ENCODE assay signal across 13 cellular contexts in the genomic region with DNA sequence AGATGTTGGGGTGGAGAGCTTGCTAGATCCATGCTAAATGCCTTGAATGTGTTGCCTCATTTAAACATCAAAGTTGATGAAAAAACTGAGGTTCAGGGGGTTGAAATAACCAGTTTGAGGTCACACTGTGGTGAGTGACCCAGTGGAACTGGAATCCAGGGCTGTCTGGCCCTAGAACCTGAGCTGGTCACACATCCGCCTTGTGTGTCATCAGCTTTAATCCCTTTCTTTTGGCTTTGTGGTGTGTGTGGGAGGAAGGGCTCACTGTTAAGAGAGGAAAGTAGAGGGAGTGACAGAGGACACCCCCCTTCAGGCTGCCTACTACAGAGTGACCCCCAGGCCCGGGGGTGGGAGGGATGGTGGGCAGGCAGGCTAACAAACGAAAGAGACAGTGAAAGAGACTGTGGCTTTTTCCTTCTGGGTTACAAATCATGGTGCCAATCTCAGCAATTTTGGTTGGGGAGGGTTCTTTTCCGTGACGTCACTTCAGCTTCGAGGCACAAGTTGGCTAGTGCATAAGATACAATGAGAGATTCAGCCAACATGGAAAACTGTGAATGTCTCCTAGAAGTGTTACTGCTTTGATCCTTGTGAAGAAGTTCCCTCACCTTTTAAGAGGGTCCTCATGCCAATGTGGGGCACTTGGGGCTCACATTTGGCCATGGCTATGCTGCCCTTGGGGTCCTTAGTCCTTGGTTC.
DNase-seq lines count a peak whose midpoint lies in the region; ATAC-seq and FAIRE-seq lines count a peak whose summit lies in the region.
"Had no signal": no experiment of that assay in that cellular context is flagged by ENCODE, and none has a peak within 500 bp of the region (broad histone marks: within the 10 kb centered on the region; RNA-seq: fewer than 3 reads in every experiment).

No MANE protein-coding gene starts in this region.

- FAIRE-seq in RCC 7860 (lab: Jason Lieb, UNC) = peak; percentile 96

- DNase-seq in Daoy (ENCODE audit: low read depth) (peak; percentile 94), RCC 7860 (ENCODE audit: low spot score) (peak; percentile 99), non-pigmented ciliary epithelial cell (ENCODE audit: low read depth) (peak; percentile 99), occipital lobe (lab: John Stamatoyannopoulos, UW) (no peak), NCI-H1930 (lab: John Stamatoyannopoulos, UW) (no peak)
- no peak for DNase-seq in activated naive CD4-positive, alpha-beta T cell treated with anti-CD3 and anti-CD28 coated beads, Interleukin-2, amount 50 U/mL, for 16 hours
- DNase-seq: activated CD4-positive, alpha-beta memory T cell treated with anti-CD3 and anti-CD28 coated beads, Interleukin-2, amount 10 ng/mL, durations not matched to agents 7 days and 5 days; amniotic stem cell; heart left ventricle; NCI-H1417 treated with DMSO at 0.1 percent for 48 hours had no signal

- ATAC-seq in esophagus mucosa (peak; percentile 84), GM18873 (IDR thresholded peaks at IDR 0.05; ENCODE audit: low FRiP score, unreplicated experiment) (no peak)
- ATAC-seq: Panc1 had no signal

Comparison
In these comparisons a context has a peak if more than half of its experiments do, and no peak if none do; other contexts are left out.
1. DNase-seq: peak in Daoy (single experiment), RCC 7860 (single experiment) and non-pigmented ciliary epithelial cell (single experiment); none in occipital lobe (single experiment), activated naive CD4-positive, alpha-beta T cell treated with anti-CD3 and anti-CD28 coated beads, Interleukin-2, amount 50 U/mL, for 16 hours (single experiment) and NCI-H1930 (0 of 2).